Comparison of ENCODE assay signal across 8 cellular contexts in the genomic region with DNA sequence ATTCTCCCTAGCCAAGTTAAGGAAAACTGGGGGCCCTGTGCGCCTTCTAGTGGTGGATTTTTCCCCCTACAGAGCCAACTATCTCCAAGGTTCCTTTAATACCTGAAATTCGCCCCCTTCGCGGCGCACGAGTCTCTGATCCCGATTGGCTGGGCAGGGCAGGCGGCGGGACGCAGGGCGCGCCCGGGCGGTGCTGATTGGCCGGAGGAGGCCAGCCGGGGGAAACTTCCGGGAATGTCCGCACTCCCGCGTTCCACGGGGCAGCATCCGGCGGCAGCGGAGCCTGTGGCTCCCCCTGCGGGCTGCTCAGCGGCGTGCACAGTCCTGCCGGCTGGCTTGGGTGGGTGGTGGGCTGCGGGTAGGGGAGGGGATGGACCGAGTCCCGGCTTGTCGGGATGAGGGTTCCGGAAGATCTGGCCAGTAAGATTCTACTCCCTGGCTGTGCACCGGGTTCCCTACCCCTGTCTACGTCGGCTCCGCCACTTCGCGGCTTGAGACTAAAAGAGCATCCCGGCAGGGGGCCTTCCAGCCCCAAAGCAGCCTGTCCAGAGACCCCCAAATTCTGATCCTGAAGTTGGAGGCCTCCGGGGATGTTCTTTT. TPM values are rescaled to one million over a fixed set of nuclear protein-coding genes. Genes with fewer than 3 reads are reported as not detected.
A peak's percentile ranks its signal among the peaks of the same experiment; 100 is the strongest.
DNase-seq lines count a peak whose midpoint lies in the region; ATAC-seq and TF ChIP-seq lines count a peak whose summit lies in the region.

A gene (plus strand): TSS at position 241 of the 600 bp plus-strand sequence. CDS start 515 bp downstream, outside the sequence.

- TF ChIP-seq EP300 in esophagus muscularis mucosa (IDR thresholded peaks at IDR 0.05): no peak

- H3K9me3 ChIP-seq in DOHH2 (ENCODE audit: control insufficient read depth, insufficient read depth, low read length) (no peaks in the 10 kb centered on the region), esophagus muscularis mucosa (no peaks in the 10 kb centered on the region)

- H3K9ac ChIP-seq in KMS-11: peak within 1 kb of the TSS; percentile 47

- H3K9me2 ChIP-seq in DOHH2 (replicated peaks; ENCODE audit: control insufficient read depth, low read length): no peaks in the 10 kb centered on the region

- H4K20me1 ChIP-seq in DOHH2 (ENCODE audit: control insufficient read depth, insufficient read depth, low read depth, low read length) (no peaks in the 10 kb centered on the region), KMS-11 (ENCODE audit: insufficient read depth) (no peaks in the 10 kb centered on the region)

- H3K4me2 ChIP-seq in DOHH2 (ENCODE audit: low read length) (peak within 1 kb of the TSS; percentile 95), KMS-11 (peak within 1 kb of the TSS; percentile 75)

- peaks cover 37% of the 10 kb centered on the region for H3K79me2 ChIP-seq in DOHH2 (ENCODE audit: control insufficient read depth, low read length)
- peaks cover 9% of the 10 kb centered on the region; the same call in 1 of the 2 replicates for H3K79me2 ChIP-seq in KMS-11 (ENCODE audit: insufficient read depth, low read depth)

- H3K4me3 ChIP-seq in DOHH2 (ENCODE audit: low read length) (peak within 1 kb of the TSS; percentile 87), KMS-11 (IDR thresholded peaks at IDR 0.05; ENCODE audit: insufficient read depth, low read depth, low read length) (peak within 1 kb of the TSS; percentile 91), esophagus muscularis mucosa (peak within 1 kb of the TSS; percentile 57 to 65 (median 60))

- peak; percentile 71 for ATAC-seq in GM21737 (IDR thresholded peaks at IDR 0.05; ENCODE audit: unreplicated experiment)

- H3K36me3 ChIP-seq in DOHH2 (ENCODE audit: control insufficient read depth, low read length) (peaks cover 13% of the 10 kb centered on the region), KMS-11 (ENCODE audit: insufficient read depth) (no peaks in the 10 kb centered on the region), esophagus muscularis mucosa (peaks cover 0 to 33% (median 14%) of the 10 kb centered on the region in 4 donors)

- H2AFZ ChIP-seq in KMS-11 (ENCODE audit: low read depth): peak within 1 kb of the TSS; percentile 93

- TF ChIP-seq CTCF in DOHH2 (IDR thresholded peaks at IDR 0.05; ENCODE audit: low read depth, low read length, poor library complexity, severe bottlenecking): peak; percentile 98
- peak; percentile 98 for TF ChIP-seq CTCF in KMS-11 (conservative IDR thresholded peaks at IDR 0.05; ENCODE audit: low read depth, low read length)
- TF ChIP-seq CTCF in esophagus muscularis mucosa (IDR thresholded peaks at IDR 0.05): peak in 2 of 3 experiments; percentile 95 to 98

- DNase-seq in RKO (ENCODE audit: low spot score) (peak; percentile 97), activated T-helper 1 cell treated with Interleukin-2 at 50 U/mL for 16 hours (ENCODE audit: low read depth) (peak; percentile 92), esophagus muscularis mucosa (ENCODE audit: extremely low spot score) (peak; percentile 99), myocyte (ENCODE audit: low read depth) (peak; percentile 99)
- DNase-seq in stimulated activated CD8-positive, alpha-beta memory T cell treated with anti-CD3 and anti-CD28 coated beads, Interleukin-7, amount 100 ng/mL, for 48 hours (ENCODE audit: extremely low read depth in 1 of 2, low read depth in 1 of 2): peak; percentile 94 to 96

- H3F3A ChIP-seq in DOHH2 (ENCODE audit: control insufficient read depth, insufficient read depth): peaks cover 5% of the 10 kb centered on the region

- H3K27me3 ChIP-seq in DOHH2 (ENCODE audit: control insufficient read depth, low read length) (no peaks in the 10 kb centered on the region), KMS-11 (ENCODE audit: insufficient read depth, low read depth) (no peaks in the 10 kb centered on the region), esophagus muscularis mucosa (no peaks in the 10 kb centered on the region)

- H3K27ac ChIP-seq in DOHH2 (ENCODE audit: low read depth, low read length): peak within 1 kb of the TSS; percentile 26
- peak within 1 kb of the TSS; percentile 5; the same call in 1 of the 2 replicates for H3K27ac ChIP-seq in KMS-11
- peak within 1 kb of the TSS; percentile 94 to 98 (median 96) for H3K27ac ChIP-seq in esophagus muscularis mucosa (replicated peaks in 1 of 4)

- H3K4me1 ChIP-seq in DOHH2 (ENCODE audit: control insufficient read depth, low read length): peaks cover 38% of the 10 kb centered on the region
- H3K4me1 ChIP-seq in KMS-11 (ENCODE audit: low read depth, poor library complexity, severe bottlenecking): peaks cover 30% of the 10 kb centered on the region
- H3K4me1 ChIP-seq in esophagus muscularis mucosa: peaks cover 38 to 56% (median 50%) of the 10 kb centered on the region in 4 donors

- 2% methylated on average over 8 of the region's 41 CpGs for WGBS in esophagus muscularis mucosa

- intact Hi-C loops in esophagus muscularis mucosa (cut with DNase I): loop anchor here (1.0 to 2.0 kb wide), 3 partner anchors 17 to 105 kb away; a partner anchor contains a TSS

- TF ChIP-seq POLR2A in esophagus muscularis mucosa (IDR thresholded peaks at IDR 0.05; ENCODE audit: low read depth): no peak

RNA-seq across cellular contexts. Expression of the gene that starts here (rescaled TPM):
- 10 to 100 TPM; 27.0 to 36.4 (median 30.9) TPM for total RNA-seq in esophagus muscularis mucosa
- total RNA-seq in myocyte: 29.2 and 32.0 TPM in 2 replicates
- polyA plus RNA-seq in myocyte (2012): 44.5 TPM

Comparison
In these comparisons a context has a peak if more than half of its experiments do, and no peak if none do; other contexts are left out.
1. Peak in every context shown above with its lines: DNase-seq, ATAC-seq, H3K4me3 ChIP-seq and H3K27ac ChIP-seq.
2. H3K27ac ChIP-seq: peak in every context shown above with its lines; median percentile 96 in esophagus muscularis mucosa; 26 in DOHH2; 5 in KMS-11.